8 cellular contexts compared by ENCODE assay signal in the genomic region with DNA sequence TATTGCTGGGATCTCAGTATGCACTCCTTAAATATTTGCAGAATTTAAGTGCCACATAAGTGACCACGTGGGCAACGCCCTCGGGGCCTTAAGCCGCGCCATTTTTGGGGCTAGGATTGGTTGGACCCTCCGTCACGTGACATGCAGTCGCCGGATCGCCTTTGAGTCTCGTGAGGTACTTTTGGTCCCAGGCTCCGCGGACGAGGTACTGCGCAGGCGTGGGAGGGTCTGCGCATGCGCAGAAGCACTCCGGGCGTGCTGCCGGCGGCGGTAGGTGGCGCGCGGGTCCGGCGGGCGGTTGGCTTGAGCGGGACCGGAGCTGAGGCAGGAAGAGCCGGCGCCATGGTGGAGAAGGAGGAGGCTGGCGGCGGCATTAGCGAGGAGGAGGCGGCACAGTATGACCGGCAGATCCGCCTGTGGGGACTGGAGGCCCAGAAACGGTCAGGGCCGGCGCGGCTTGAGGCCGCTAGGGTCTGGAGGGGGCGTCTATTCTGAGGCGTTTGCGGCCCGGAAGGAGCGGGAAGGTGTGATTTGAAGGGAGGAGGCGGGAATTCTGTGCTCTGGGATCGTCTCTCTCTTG. TPM values are rescaled to one million over a fixed set of nuclear protein-coding genes. Genes with fewer than 3 reads are reported as not detected.
DNase-seq lines count a peak whose midpoint lies in the region; ATAC-seq, FAIRE-seq and TF ChIP-seq lines count a peak whose summit lies in the region.

A gene (plus strand): TSS at position 247 of the 580 bp plus-strand sequence. CDS start 96 bp downstream, at position 343.

- peak within 1 kb of the TSS; percentile 98 for H3K18ac ChIP-seq in H1 (ENCODE audit: extremely low read depth, low read length)

- peak within 1 kb of the TSS; percentile 91 for H3K4me3 Mint-ChIP-seq in memory B cell

- no peak within 1 kb of the TSS for H3K14ac ChIP-seq in H1 (ENCODE audit: insufficient read length)

- POLR2A ChIA-PET in H1 (lab: Charles Lee; ENCODE audit: partially characterized antibody), result interaction anchor here (0.7 to 5.5 kb wide), 20 partner anchors 9 to 241 kb away, joined by 3 to 44 read pairs (median 6); a partner anchor contains a TSS

- H3K27me3 ChIP-seq in H1 (replicated peaks in 1 of 4; ENCODE audit: control insufficient read depth in 3 of 4, extremely low read depth in 1 of 4, insufficient read depth in 3 of 4, low read length in 3 of 4), result no peaks in the 10 kb centered on the region

- H2BK120ac ChIP-seq in H1 (replicated peaks; ENCODE audit: low read depth, low read length), result peak within 1 kb of the TSS; percentile 83

- H4K8ac ChIP-seq in H1 (ENCODE audit: extremely low read depth, insufficient read depth, low read length), result peak within 1 kb of the TSS; percentile 91; the same call in 1 of the 2 replicates

- no peaks in the 10 kb centered on the region for H3K27me3 Mint-ChIP-seq in memory B cell

- peak within 1 kb of the TSS; percentile 87 for H3K4ac ChIP-seq in H1 (replicated peaks; ENCODE audit: insufficient read length, low read depth, low read length)

- 2% methylated on average over 46 of the region's 51 CpGs; no CpG with 5 or more reads in 1 of the 2 experiments for WGBS in H1 (ENCODE audit: extremely low coverage in 1 of 2, insufficient coverage in 1 of 2, insufficient read length in 1 of 2, insufficient replicate concordance in 2 of 2, low coverage in 1 of 2, low lambda C conversion rate in 2 of 2, missing lambda C conversion rate in 1 of 2), 2 experiments

- peak within 1 kb of the TSS; percentile 61; the same call in 1 of the 2 replicates for H2BK15ac ChIP-seq in H1 (ENCODE audit: low read length)

- peaks cover 0 to 8% (median 7%) of the 10 kb centered on the region in 4 experiments; a peak in 5 of 7 replicates for H3K4me1 ChIP-seq in H1 (replicated peaks in 1 of 4; ENCODE audit: control insufficient read depth in 3 of 4, insufficient read depth in 4 of 4, low read length in 3 of 4)

- H4K20me1 ChIP-seq in H1 (replicated peaks in 1 of 2; ENCODE audit: control insufficient read depth in 1 of 2, insufficient read depth in 2 of 2, low read length in 2 of 2), result peaks cover 20 to 22% of the 10 kb centered on the region in 2 experiments

- peak within 1 kb of the TSS; percentile 81 for H4K91ac ChIP-seq in H1 (replicated peaks; ENCODE audit: insufficient read length, low read length)

- peak within 1 kb of the TSS; percentile 95 to 98 (median 97) for H3K9ac ChIP-seq in H1 (replicated peaks in 1 of 4; ENCODE audit: extremely low read depth in 1 of 4, low read depth in 3 of 4, low read length in 3 of 4)

- peak within 1 kb of the TSS; percentile 94 for H3K27ac ChIP-seq in H1 (ENCODE audit: low read depth, low read length)

- no peaks in the 10 kb centered on the region for H3K36me3 Mint-ChIP-seq in memory B cell

- TF ChIP-seq CTCF in H1 (IDR thresholded peaks at IDR 0.05; ENCODE audit: control extremely low read depth in 1 of 3, insufficient read depth in 1 of 3, low read depth in 1 of 3, low read length in 3 of 3), result peak; percentile 34 to 63 (median 52); a peak in 3 of 4 replicates

- peaks cover 27% of the 10 kb centered on the region for H3K4me1 Mint-ChIP-seq in memory B cell

- H3K4me3 ChIP-seq in H1 (ENCODE audit: extremely low read depth in 1 of 4, insufficient read depth in 2 of 4, low read depth in 3 of 4, low read length in 4 of 4), result peak within 1 kb of the TSS; percentile 90 to 99 (median 94)

- DNase-seq in COLO668 (lab: John Stamatoyannopoulos, UW; ENCODE audit: unreplicated experiment) (peak; percentile 98), HT1080 (ENCODE audit: low read depth) (peak; percentile 96), NOMO-1 (lab: John Stamatoyannopoulos, UW; ENCODE audit: unreplicated experiment in 2 of 2) (peak; percentile 94 to 98), H1 (ENCODE audit: low read depth in 1 of 2, low spot score in 2 of 2) (peak; percentile 98 to 99), memory B cell (ENCODE audit: low spot score in 2 of 2) (peak; percentile 88 to 92)
- peak; percentile 79 to 82 for DNase-seq in activated CD8-positive, alpha-beta memory T cell treated with anti-CD3 and anti-CD28 coated beads for 4 hours (ENCODE audit: low read depth in 2 of 2)
- peak; percentile 69 for DNase-seq in stimulated activated CD8-positive, alpha-beta memory T cell treated with anti-CD3 and anti-CD28 coated beads, Interleukin-12 subunit alpha, Interleukin-12 subunit beta, amount 100 ng/mL, for 24 hours (ENCODE audit: extremely low read depth)

- H3K4me2 ChIP-seq in H1 (ENCODE audit: insufficient read depth in 1 of 2, low read depth in 2 of 2, low read length in 2 of 2), result peak within 1 kb of the TSS; percentile 76 to 82

- H3K56ac ChIP-seq in H1 (replicated peaks; ENCODE audit: insufficient read length, low read depth, low read length), result peak within 1 kb of the TSS; percentile 83

- H2BK20ac ChIP-seq in H1 (ENCODE audit: low read length), result peak within 1 kb of the TSS; percentile 48; the same call in 1 of the 2 replicates

- peak; percentile 38 to 41; a peak in 2 of 4 replicates for TF ChIP-seq RAD21 in H1 (IDR thresholded peaks at IDR 0.05 in 1 of 2, conservative IDR thresholded peaks at IDR 0.05 in 1 of 2; ENCODE audit: low read depth in 2 of 2, low read length in 2 of 2)

- H2BK5ac ChIP-seq in H1 (ENCODE audit: low read depth, low read length), result peak within 1 kb of the TSS; percentile 95

- H3K79me1 ChIP-seq in H1 (ENCODE audit: low read depth, low read length), result no peaks in the 10 kb centered on the region

- no peak within 1 kb of the TSS for H3K23ac ChIP-seq in H1 (ENCODE audit: insufficient read length)

- peak within 1 kb of the TSS; percentile 92 for H4K5ac ChIP-seq in H1 (ENCODE audit: insufficient read length, low read depth, low read length)

- peak within 1 kb of the TSS; percentile 82; the same call in 1 of the 2 replicates for H2AK5ac ChIP-seq in H1 (ENCODE audit: low read depth, low read length)

- H2AFZ ChIP-seq in H1 (ENCODE audit: low read length), result no peak within 1 kb of the TSS

- TF ChIP-seq EP300 in H1 (IDR thresholded peaks at IDR 0.05; ENCODE audit: borderline replicate concordance in 1 of 2, low read depth in 2 of 2, low read length in 2 of 2), result no peak

- H3K36me3 ChIP-seq in H1 (ENCODE audit: control insufficient read depth in 2 of 4, insufficient read depth in 4 of 4, low read length in 3 of 4), result peaks cover 0 to 22% (median 1%) of the 10 kb centered on the region in 4 experiments; a peak in 2 of 8 replicates

- peaks cover 5% of the 10 kb centered on the region; the same call in 1 of the 2 replicates for H3K23me2 ChIP-seq in H1 (ENCODE audit: low read depth, low read length)

- peak; percentile 68 for FAIRE-seq in H1 (lab: Jason Lieb, UNC)

- H3K9me3 Mint-ChIP-seq in memory B cell, result peaks cover 2% of the 10 kb centered on the region

- peak; percentile 78 to 84 for TF ChIP-seq POLR2A in H1 (IDR thresholded peaks at IDR 0.05; ENCODE audit: control extremely low read depth in 1 of 2, low read depth in 2 of 2, low read length in 2 of 2)

- peaks cover 40 to 50% of the 10 kb centered on the region in 2 experiments for H3K79me2 ChIP-seq in H1 (ENCODE audit: control insufficient read depth in 1 of 2, insufficient read depth in 2 of 2, low read length in 2 of 2)

- CTCF ChIA-PET in H1 (lab: Charles Lee; ENCODE audit: partially characterized antibody), result interaction anchor here (0.9 to 2.6 kb wide), 12 partner anchors 8 to 114 kb away, joined by 3 to 9 read pairs (median 4); no protein-coding TSS in a partner anchor

- ATAC-seq in GM19468 (IDR thresholded peaks at IDR 0.05; ENCODE audit: extremely low read depth, unreplicated experiment), result peak; percentile 71
- ATAC-seq in memory B cell (ENCODE audit: low read depth), result peak; percentile 87

- no peaks in the 10 kb centered on the region for H3K9me3 ChIP-seq in H1 (ENCODE audit: insufficient read depth in 2 of 2, low read depth in 1 of 2, low read length in 1 of 2)

- peak within 1 kb of the TSS; percentile 85 for H2BK12ac ChIP-seq in H1 (ENCODE audit: low read depth, low read length)

- peak within 1 kb of the TSS; percentile 97 for H3K27ac Mint-ChIP-seq in memory B cell

TF ChIP-seq in H1, 55 proteins besides CTCF, POLR2A, EP300 and RAD21 (continues in another document):
- TF ChIP-seq SIX5 (IDR thresholded peaks at IDR 0.05; ENCODE audit: low read depth, low read length), result no peak
- no peak for TF ChIP-seq RXRA (IDR thresholded peaks at IDR 0.05; ENCODE audit: insufficient read depth, low read depth, low read length)
- TF ChIP-seq, protein P1, sequence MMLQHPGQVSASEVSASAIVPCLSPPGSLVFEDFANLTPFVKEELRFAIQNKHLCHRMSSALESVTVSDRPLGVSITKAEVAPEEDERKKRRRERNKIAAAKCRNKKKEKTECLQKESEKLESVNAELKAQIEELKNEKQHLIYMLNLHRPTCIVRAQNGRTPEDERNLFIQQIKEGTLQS (IDR thresholded peaks at IDR 0.05; ENCODE audit: insufficient read depth, low read depth, low read length), result peak; percentile 96
- TF ChIP-seq TAF1 (IDR thresholded peaks at IDR 0.05; ENCODE audit: low read depth, low read length), result peak; percentile 92
- no peak for TF ChIP-seq RNF2 (IDR thresholded peaks at IDR 0.05; ENCODE audit: borderline replicate concordance, low read depth, low read length, missing control alignments, poor library complexity, severe bottlenecking)
- TF ChIP-seq, protein P2, sequence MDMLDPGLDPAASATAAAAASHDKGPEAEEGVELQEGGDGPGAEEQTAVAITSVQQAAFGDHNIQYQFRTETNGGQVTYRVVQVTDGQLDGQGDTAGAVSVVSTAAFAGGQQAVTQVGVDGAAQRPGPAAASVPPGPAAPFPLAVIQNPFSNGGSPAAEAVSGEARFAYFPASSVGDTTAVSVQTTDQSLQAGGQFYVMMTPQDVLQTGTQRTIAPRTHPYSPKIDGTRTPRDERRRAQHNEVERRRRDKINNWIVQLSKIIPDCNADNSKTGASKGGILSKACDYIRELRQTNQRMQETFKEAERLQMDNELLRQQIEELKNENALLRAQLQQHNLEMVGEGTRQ (IDR thresholded peaks at IDR 0.05; ENCODE audit: low read length), result peak; percentile 99
- peak; percentile 63; the same call in 1 of the 2 replicates for TF ChIP-seq CHD2 (IDR thresholded peaks at IDR 0.05; ENCODE audit: low read length)
- TF ChIP-seq TBP (IDR thresholded peaks at IDR 0.05; ENCODE audit: low read depth, low read length), result peak; percentile 83

RNA-seq across cellular contexts. Expression of the gene that starts here (rescaled TPM):
- 181 and 200 TPM in 2 replicates for total RNA-seq in HT1080 (2014; rRNA removed; shearing (Covaris generic))
- 184 TPM in 2 replicates for polyA plus RNA-seq in HT1080 (2015; cell fraction: cytosol; rRNA removed)
- polyA plus RNA-seq in HT1080 (2015; cell fraction: nucleus; rRNA removed), result 121 and 126 TPM in 2 replicates
- 268 and 273 TPM in 2 replicates for total RNA-seq in H1 (2021; fragmentation: NEBNext Ultra II Directional; extraction: Animal tissue kit (Norgen Biotek cat#: 25700))
- 204 and 213 TPM in 2 replicates for polyA plus RNA-seq in H1 (2011; rRNA removed)
- polyA plus RNA-seq in H1 (2011; cell fraction: cytosol; rRNA removed), result 282 TPM
- polyA plus RNA-seq in H1 (2011; cell fraction: nucleus; rRNA removed), result 128 TPM
- polyA plus RNA-seq in H1 (2012, experiment 1 of 2), result 252 to 307 TPM (median 272 TPM) in 4 replicates
- 223 TPM for polyA plus RNA-seq in H1 (2012, experiment 2 of 2)
- polyA plus RNA-seq in H1 (2013, experiment 1 of 2), result 207 TPM
- 212 TPM for polyA plus RNA-seq in H1 (2013, experiment 2 of 2)
- polyA minus RNA-seq in H1 (2011; rRNA and poly(A)+ RNA removed), result 127 and 143 TPM in 2 replicates
- 79.1 TPM for polyA minus RNA-seq in H1 (2011; cell fraction: cytosol; rRNA and poly(A)+ RNA removed)
- polyA minus RNA-seq in H1 (2011; cell fraction: nucleus; rRNA and poly(A)+ RNA removed), result 38.4 TPM

Comparison
In these comparisons a context has a peak if more than half of its experiments do, and no peak if none do; other contexts are left out.
1. Peak in every context shown above with its lines: DNase-seq, ATAC-seq, H3K4me3 ChIP-seq and H3K27ac ChIP-seq.